In the genomic region with DNA sequence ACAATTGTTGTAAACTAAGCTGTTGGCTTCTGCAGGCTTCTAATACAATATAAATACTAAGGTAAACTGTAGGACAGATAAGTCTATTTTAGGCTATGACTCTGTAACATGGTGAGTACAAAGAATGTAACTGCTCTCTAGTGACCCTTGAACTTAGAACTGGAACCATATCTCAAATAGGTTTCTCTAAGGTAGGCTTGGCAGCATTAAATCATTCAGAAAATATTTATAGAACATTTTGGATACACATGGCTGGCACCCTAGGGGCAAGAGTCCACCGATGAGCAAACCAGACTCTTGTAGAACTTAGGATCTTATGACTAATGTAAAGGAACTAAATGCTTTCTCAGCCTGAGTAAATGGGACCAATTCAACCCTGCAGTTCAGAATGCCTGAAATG, we compare ENCODE assay signal across 1 cellular context.
TF ChIP-seq lines count a peak whose summit lies in the region.

No MANE protein-coding gene starts in this region.

TF ChIP-seq in GM12878, 131 proteins besides CTCF, POLR2A, EP300 and RAD21:
- TF ChIP-seq BRCA1 (IDR thresholded peaks at IDR 0.05; ENCODE audit: low read depth, low read length) (no peak), HDAC2 (IDR thresholded peaks at IDR 0.05) (no peak), SIN3A (IDR thresholded peaks at IDR 0.05; ENCODE audit: low read depth, low read length) (no peak), TBL1XR1 (IDR thresholded peaks at IDR 0.05; ENCODE audit: low read depth, low read length) (no peak), NR2F1 (conservative IDR thresholded peaks at IDR 0.05) (no peak), SUPT20H (IDR thresholded peaks at IDR 0.05; ENCODE audit: borderline replicate concordance, control insufficient read depth, low read depth, low read length) (no peak), FOXK2 (IDR thresholded peaks at IDR 0.05) (no peak), SMAD1 (IDR thresholded peaks at IDR 0.05; ENCODE audit: low read depth, partially characterized antibody) (no peak), ZNF384 (IDR thresholded peaks at IDR 0.05; ENCODE audit: borderline replicate concordance, low read depth, low read length) (no peak), IRF5 (IDR thresholded peaks at IDR 0.05; ENCODE audit: borderline replicate concordance) (no peak), NRF1 (conservative IDR thresholded peaks at IDR 0.05; ENCODE audit: low read depth, low read length) (no peak), MYC (IDR thresholded peaks at IDR 0.05; ENCODE audit: insufficient read depth, insufficient read length, insufficient replicate concordance, low read length, severe bottlenecking) (no peak), SP1 (IDR thresholded peaks at IDR 0.05; ENCODE audit: low read depth, low read length) (no peak), PAX5 (IDR thresholded peaks at IDR 0.05; ENCODE audit: borderline replicate concordance, low read depth, low read length) (no peak), NR2C1 (IDR thresholded peaks at IDR 0.05) (no peak), PAX8 (IDR thresholded peaks at IDR 0.05) (no peak)
- TF ChIP-seq, protein P1, sequence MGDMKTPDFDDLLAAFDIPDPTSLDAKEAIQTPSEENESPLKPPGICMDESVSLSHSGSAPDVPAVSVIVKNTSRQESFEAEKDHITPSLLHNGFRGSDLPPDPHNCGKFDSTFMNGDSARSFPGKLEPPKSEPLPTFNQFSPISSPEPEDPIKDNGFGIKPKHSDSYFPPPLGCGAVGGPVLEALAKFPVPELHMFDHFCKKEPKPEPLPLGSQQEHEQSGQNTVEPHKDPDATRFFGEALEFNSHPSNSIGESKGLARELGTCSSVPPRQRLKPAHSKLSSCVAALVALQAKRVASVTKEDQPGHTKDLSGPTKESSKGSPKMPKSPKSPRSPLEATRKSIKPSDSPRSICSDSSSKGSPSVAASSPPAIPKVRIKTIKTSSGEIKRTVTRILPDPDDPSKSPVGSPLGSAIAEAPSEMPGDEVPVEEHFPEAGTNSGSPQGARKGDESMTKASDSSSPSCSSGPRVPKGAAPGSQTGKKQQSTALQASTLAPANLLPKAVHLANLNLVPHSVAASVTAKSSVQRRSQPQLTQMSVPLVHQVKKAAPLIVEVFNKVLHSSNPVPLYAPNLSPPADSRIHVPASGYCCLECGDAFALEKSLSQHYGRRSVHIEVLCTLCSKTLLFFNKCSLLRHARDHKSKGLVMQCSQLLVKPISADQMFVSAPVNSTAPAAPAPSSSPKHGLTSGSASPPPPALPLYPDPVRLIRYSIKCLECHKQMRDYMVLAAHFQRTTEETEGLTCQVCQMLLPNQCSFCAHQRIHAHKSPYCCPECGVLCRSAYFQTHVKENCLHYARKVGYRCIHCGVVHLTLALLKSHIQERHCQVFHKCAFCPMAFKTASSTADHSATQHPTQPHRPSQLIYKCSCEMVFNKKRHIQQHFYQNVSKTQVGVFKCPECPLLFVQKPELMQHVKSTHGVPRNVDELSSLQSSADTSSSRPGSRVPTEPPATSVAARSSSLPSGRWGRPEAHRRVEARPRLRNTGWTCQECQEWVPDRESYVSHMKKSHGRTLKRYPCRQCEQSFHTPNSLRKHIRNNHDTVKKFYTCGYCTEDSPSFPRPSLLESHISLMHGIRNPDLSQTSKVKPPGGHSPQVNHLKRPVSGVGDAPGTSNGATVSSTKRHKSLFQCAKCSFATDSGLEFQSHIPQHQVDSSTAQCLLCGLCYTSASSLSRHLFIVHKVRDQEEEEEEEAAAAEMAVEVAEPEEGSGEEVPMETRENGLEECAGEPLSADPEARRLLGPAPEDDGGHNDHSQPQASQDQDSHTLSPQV (IDR thresholded peaks at IDR 0.05): no peak
